Comparison of ENCODE assay signal across 19 cellular contexts in the genomic region with DNA sequence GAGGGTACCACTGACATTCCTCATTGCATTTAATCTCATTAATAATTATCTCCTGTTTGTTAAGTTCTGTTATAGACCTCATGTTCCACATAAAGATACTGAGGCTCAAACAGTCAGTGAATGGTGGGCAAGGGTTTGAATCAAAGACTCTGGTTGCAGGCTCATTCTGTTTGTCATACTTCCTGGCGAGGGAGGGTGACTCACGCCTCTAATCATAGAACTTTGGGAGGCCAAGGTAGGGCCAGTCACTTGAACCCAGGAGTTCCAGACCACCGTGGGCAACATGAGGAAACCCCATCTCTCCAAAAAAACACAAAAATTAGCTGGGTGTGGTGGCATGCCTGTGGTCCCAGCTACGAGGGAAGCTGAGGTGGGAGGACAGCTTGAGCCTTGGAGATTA.
A peak's percentile ranks its signal among the peaks of the same experiment; 100 is the strongest.
DNase-seq lines count a peak whose midpoint lies in the region; ATAC-seq, FAIRE-seq and TF ChIP-seq lines count a peak whose summit lies in the region.
"Had no signal": no experiment of that assay in that cellular context is flagged by ENCODE, and none has a peak within 500 bp of the region (broad histone marks: within the 10 kb centered on the region; RNA-seq: fewer than 3 reads in every experiment).

No MANE protein-coding gene starts in this region.

- H3K27ac ChIP-seq in astrocyte (ENCODE audit: low read depth, low read length) (no peak overlapping the region), ascending aorta (no peak overlapping the region)
- H3K27ac ChIP-seq: A549, SJSA1 had no signal

- CTCF ChIA-PET in activated CD8-positive, alpha-beta T cell treated with anti-CD3 and anti-CD28 coated beads for 36 hours (lab: Charles Lee): no interaction called here
- CTCF ChIA-PET in activated CD8-positive, alpha-beta T cell treated with anti-CD3 and anti-CD28 coated beads, Interleukin-2, amount 10 ng/mL, durations not matched to agents 7 days and 5 days (lab: Charles Lee): no interaction called here

- H3K27me3 ChIP-seq in astrocyte (ENCODE audit: insufficient read depth, low read length) (no peaks in the 10 kb centered on the region), ascending aorta (no peaks in the 10 kb centered on the region)
- H3K27me3 ChIP-seq: SJSA1 had no signal

- no peaks in the 10 kb centered on the region for H3K4me1 Mint-ChIP-seq in activated CD8-positive, alpha-beta T cell treated with anti-CD3 and anti-CD28 coated beads for 36 hours (ENCODE audit: low read depth)
- no peaks in the 10 kb centered on the region for H3K4me1 Mint-ChIP-seq in activated CD8-positive, alpha-beta T cell treated with anti-CD3 and anti-CD28 coated beads, Interleukin-2, amount 10 ng/mL, durations not matched to agents 7 days and 5 days (ENCODE audit: low read depth)
- H3K4me1 Mint-ChIP-seq in astrocyte (ENCODE audit: low read depth, unreplicated experiment) (peaks cover 7% of the 10 kb centered on the region), nephron progenitor cell (peaks cover 49% of the 10 kb centered on the region)

- H3K79me2 ChIP-seq in astrocyte (ENCODE audit: insufficient read depth, low read length): no peaks in the 10 kb centered on the region

- H2AFZ ChIP-seq in astrocyte (ENCODE audit: low read depth, low read length): no peak overlapping the region

- FAIRE-seq in astrocyte (lab: Jason Lieb, UNC): no peak
- FAIRE-seq: A549 had no signal

- no peak for ATAC-seq in activated CD8-positive, alpha-beta T cell treated with anti-CD3 and anti-CD28 coated beads for 36 hours
- ATAC-seq in activated CD8-positive, alpha-beta T cell treated with anti-CD3 and anti-CD28 coated beads, Interleukin-2, amount 10 ng/mL, durations not matched to agents 7 days and 5 days: no peak
- ATAC-seq: A549 had no signal

- H3K36me3 ChIP-seq in astrocyte (ENCODE audit: insufficient read depth, low read length) (no peaks in the 10 kb centered on the region), ascending aorta (no peaks in the 10 kb centered on the region)
- H3K36me3 ChIP-seq: SJSA1 had no signal

- no peaks in the 10 kb centered on the region for H3K9me3 Mint-ChIP-seq in activated CD8-positive, alpha-beta T cell treated with anti-CD3 and anti-CD28 coated beads for 36 hours
- no peaks in the 10 kb centered on the region for H3K9me3 Mint-ChIP-seq in activated CD8-positive, alpha-beta T cell treated with anti-CD3 and anti-CD28 coated beads, Interleukin-2, amount 10 ng/mL, durations not matched to agents 7 days and 5 days (ENCODE audit: insufficient read depth)
- H3K9me3 Mint-ChIP-seq in astrocyte (ENCODE audit: unreplicated experiment): no peaks in the 10 kb centered on the region
- peaks cover 22% of the 10 kb centered on the region for H3K9me3 Mint-ChIP-seq in nephron progenitor cell

- H3K4me1 ChIP-seq in astrocyte (ENCODE audit: insufficient read depth, low read length) (no peaks in the 10 kb centered on the region), ascending aorta (no peaks in the 10 kb centered on the region)
- H3K4me1 ChIP-seq: A549 had no signal

- no peak for TF ChIP-seq CTCF in activated CD8-positive, alpha-beta T cell treated with anti-CD3 and anti-CD28 coated beads for 36 hours (IDR thresholded peaks at IDR 0.05)
- no peak for TF ChIP-seq CTCF in astrocyte (IDR thresholded peaks at IDR 0.05; ENCODE audit: insufficient read depth, low read depth, low read length)
- no peak for TF ChIP-seq CTCF in nephron progenitor cell (IDR thresholded peaks at IDR 0.05)
- no peak for TF ChIP-seq CTCF in ascending aorta (IDR thresholded peaks at IDR 0.05)
- TF ChIP-seq CTCF in GM20000 (IDR thresholded peaks at IDR 0.05; ENCODE audit: extremely low read depth, missing control alignments): no peak

- H3K4me3 ChIP-seq in astrocyte (ENCODE audit: insufficient read depth, low read depth, low read length) (no peak overlapping the region), ascending aorta (no peak overlapping the region)
- H3K4me3 ChIP-seq: A549, SJSA1 had no signal

- DNase-seq in activated CD8-positive, alpha-beta T cell treated with anti-CD3 and anti-CD28 coated beads for 36 hours: peak; percentile 6
- DNase-seq in activated CD8-positive, alpha-beta T cell treated with anti-CD3 and anti-CD28 coated beads, Interleukin-2, amount 10 ng/mL, durations not matched to agents 7 days and 5 days: no peak
- DNase-seq in HT1080 (ENCODE audit: low read depth) (peak; percentile 73), astrocyte (ENCODE audit: low read depth) (peak; percentile 36), nephron progenitor cell (no peak), ascending aorta (ENCODE audit: low spot score in 2 of 2) (no peak), GM20000 (ENCODE audit: low spot score) (no peak), NCI-H1436 (lab: John Stamatoyannopoulos, UW) (no peak)
- DNase-seq: Calu3, DMS79 treated with DMSO at 0.1 percent for 48 hours, H7, KG1, NCI-H1092 treated with DMSO at 0.1 percent for 48 hours, NCI-H187, NCI-H446 treated with DMSO at 0.1 percent for 48 hours, NCI-H774, OCI-M1 had no signal

- no peak overlapping the region for H3K4me3 Mint-ChIP-seq in activated CD8-positive, alpha-beta T cell treated with anti-CD3 and anti-CD28 coated beads for 36 hours
- H3K4me3 Mint-ChIP-seq in activated CD8-positive, alpha-beta T cell treated with anti-CD3 and anti-CD28 coated beads, Interleukin-2, amount 10 ng/mL, durations not matched to agents 7 days and 5 days: no peak overlapping the region
- H3K4me3 Mint-ChIP-seq in astrocyte (ENCODE audit: unreplicated experiment) (no peak overlapping the region), nephron progenitor cell (no peak overlapping the region)

- no peaks in the 10 kb centered on the region for H4K20me1 ChIP-seq in astrocyte (ENCODE audit: insufficient read depth, low read length)

- peak overlapping the region; percentile 24 for H3K4me2 ChIP-seq in astrocyte (ENCODE audit: low read length)
- H3K4me2 ChIP-seq: A549 had no signal

- no peaks in the 10 kb centered on the region for H3K36me3 Mint-ChIP-seq in activated CD8-positive, alpha-beta T cell treated with anti-CD3 and anti-CD28 coated beads for 36 hours (ENCODE audit: low read depth)
- no peaks in the 10 kb centered on the region for H3K36me3 Mint-ChIP-seq in activated CD8-positive, alpha-beta T cell treated with anti-CD3 and anti-CD28 coated beads, Interleukin-2, amount 10 ng/mL, durations not matched to agents 7 days and 5 days (ENCODE audit: low read depth)
- H3K36me3 Mint-ChIP-seq in astrocyte (ENCODE audit: low read depth, unreplicated experiment) (no peaks in the 10 kb centered on the region), nephron progenitor cell (ENCODE audit: low read depth) (peaks cover 48% of the 10 kb centered on the region)

- POLR2A ChIA-PET in activated CD8-positive, alpha-beta T cell treated with anti-CD3 and anti-CD28 coated beads for 36 hours (lab: Charles Lee): no interaction called here
- POLR2A ChIA-PET in activated CD8-positive, alpha-beta T cell treated with anti-CD3 and anti-CD28 coated beads, Interleukin-2, amount 10 ng/mL, durations not matched to agents 7 days and 5 days (lab: Charles Lee): no interaction called here

- H3K9me3 ChIP-seq in astrocyte (ENCODE audit: insufficient read depth, low read depth, low read length) (no peaks in the 10 kb centered on the region), ascending aorta (no peaks in the 10 kb centered on the region)
- H3K9me3 ChIP-seq: A549, SJSA1 had no signal

- H3K27ac Mint-ChIP-seq in activated CD8-positive, alpha-beta T cell treated with anti-CD3 and anti-CD28 coated beads for 36 hours: no peak overlapping the region
- no peak overlapping the region for H3K27ac Mint-ChIP-seq in activated CD8-positive, alpha-beta T cell treated with anti-CD3 and anti-CD28 coated beads, Interleukin-2, amount 10 ng/mL, durations not matched to agents 7 days and 5 days
- H3K27ac Mint-ChIP-seq in astrocyte (ENCODE audit: unreplicated experiment): no peak overlapping the region
- H3K27ac Mint-ChIP-seq in nephron progenitor cell: peak overlapping the region; percentile 39

- intact Hi-C loops in activated CD8-positive, alpha-beta T cell treated with anti-CD3 and anti-CD28 coated beads for 36 hours (cut with micrococcal nuclease): no loop called here
- intact Hi-C loops in ascending aorta (cut with DNase I): no loop called here

- H3K9ac ChIP-seq in astrocyte (ENCODE audit: low read length): no peak overlapping the region

- peaks cover 3% of the 10 kb centered on the region for H3K27me3 Mint-ChIP-seq in activated CD8-positive, alpha-beta T cell treated with anti-CD3 and anti-CD28 coated beads for 36 hours
- H3K27me3 Mint-ChIP-seq in activated CD8-positive, alpha-beta T cell treated with anti-CD3 and anti-CD28 coated beads, Interleukin-2, amount 10 ng/mL, durations not matched to agents 7 days and 5 days (ENCODE audit: low read depth): peaks cover 5% of the 10 kb centered on the region
- H3K27me3 Mint-ChIP-seq in astrocyte (ENCODE audit: low read depth, unreplicated experiment) (no peaks in the 10 kb centered on the region), nephron progenitor cell (ENCODE audit: low read depth, poor library complexity) (peaks cover 4% of the 10 kb centered on the region)

Comparison
In these comparisons a context has a peak if more than half of its experiments do, and no peak if none do; other contexts are left out.
1. DNase-seq: peak in activated CD8-positive, alpha-beta T cell treated with anti-CD3 and anti-CD28 coated beads for 36 hours (single experiment), HT1080 (single experiment) and astrocyte (single experiment); none in activated CD8-positive, alpha-beta T cell treated with anti-CD3 and anti-CD28 coated beads, Interleukin-2, amount 10 ng/mL, durations not matched to agents 7 days and 5 days (single experiment), nephron progenitor cell (single experiment), ascending aorta (0 of 2), GM20000 (single experiment) and NCI-H1436 (single experiment).